Comparison of ENCODE assay signal across 8 cellular contexts in genomic region chr4:56976878-56977320, GRCh38. TPM values are rescaled to one million over a fixed set of nuclear protein-coding genes. Genes with fewer than 3 reads are reported as not detected.
DNase-seq lines count a peak whose midpoint lies in the region; ATAC-seq, FAIRE-seq and TF ChIP-seq lines count a peak whose summit lies in the region.

No MANE protein-coding gene starts in this region.

- H4K20me1 ChIP-seq in OCI-LY3 (ENCODE audit: insufficient read depth, low read length), result peaks cover 33% of the 10 kb centered on the region
- H4K20me1 ChIP-seq in hepatocyte (ENCODE audit: insufficient read depth, poor library complexity, severe bottlenecking), result peaks cover 30% of the 10 kb centered on the region

- H3K27me3 Mint-ChIP-seq in activated naive CD4-positive, alpha-beta T cell treated with anti-CD3 and anti-CD28 coated beads, Interleukin-2, amount 50 U/mL, for 24 hours, result no peaks in the 10 kb centered on the region

- H3K36me3 Mint-ChIP-seq in activated naive CD4-positive, alpha-beta T cell treated with anti-CD3 and anti-CD28 coated beads, Interleukin-2, amount 50 U/mL, for 24 hours, result peaks cover 26% of the 10 kb centered on the region

- H3K4me1 ChIP-seq in OCI-LY3 (ENCODE audit: low read length), result peaks cover 14% of the 10 kb centered on the region
- peaks cover 14% of the 10 kb centered on the region for H3K4me1 ChIP-seq in hepatocyte (ENCODE audit: insufficient read depth)
- H3K4me1 ChIP-seq in small intestine (ENCODE audit: control insufficient read depth in 2 of 2, insufficient read depth in 1 of 2, low read depth in 1 of 2, low read length in 1 of 2), result peaks cover 6 to 20% of the 10 kb centered on the region in 2 donors

- H3K4me3 ChIP-seq in OCI-LY3 (ENCODE audit: low read length) (peak overlapping the region; percentile 97), hepatocyte (peak overlapping the region; percentile 90), small intestine (ENCODE audit: low read depth in 1 of 2, low read length in 2 of 2) (peak overlapping the region; percentile 96 to 99)

- peak overlapping the region; percentile 98 for H3K27ac Mint-ChIP-seq in activated naive CD4-positive, alpha-beta T cell treated with anti-CD3 and anti-CD28 coated beads, Interleukin-2, amount 50 U/mL, for 24 hours

- H3K4me3 Mint-ChIP-seq in activated naive CD4-positive, alpha-beta T cell treated with anti-CD3 and anti-CD28 coated beads, Interleukin-2, amount 50 U/mL, for 24 hours, result peak overlapping the region; percentile 100

- peak overlapping the region; percentile 93 for H3K4me2 ChIP-seq in OCI-LY3 (ENCODE audit: low read length)
- peak overlapping the region; percentile 98 for H3K4me2 ChIP-seq in hepatocyte

- whole genome bisulfite sequencing in hepatocyte (ENCODE audit: low lambda C conversion rate, missing lambda C conversion rate), result under 1% methylated on average over 35 of the region's 45 CpGs
- WGBS in small intestine, 3 donors, result 0 to 1% (median 0%) methylated on average over 28 to 45 of the region's 45 CpGs

- H3K36me3 ChIP-seq in OCI-LY3 (replicated peaks; ENCODE audit: low read depth, low read length) (peaks cover 45% of the 10 kb centered on the region), hepatocyte (replicated peaks; ENCODE audit: insufficient read depth, low read depth) (no peaks in the 10 kb centered on the region), small intestine (ENCODE audit: control insufficient read depth in 2 of 2, insufficient read depth in 2 of 2, low read length in 2 of 2) (peaks cover 14 to 16% of the 10 kb centered on the region in 2 donors)

- ATAC-seq in HG02885 (IDR thresholded peaks at IDR 0.05; ENCODE audit: poor library complexity, unreplicated experiment), result peak; percentile 38

- no peaks in the 10 kb centered on the region for H3K9me2 ChIP-seq in hepatocyte (replicated peaks; ENCODE audit: insufficient read depth)

- H3K9me3 ChIP-seq in OCI-LY3 (ENCODE audit: insufficient read depth, low read length) (peaks cover 14% of the 10 kb centered on the region; the same call in 1 of the 2 replicates), hepatocyte (ENCODE audit: low read depth) (peaks cover 11% of the 10 kb centered on the region), small intestine (ENCODE audit: control insufficient read depth, low read depth) (no peaks in the 10 kb centered on the region)

- H3K27me3 ChIP-seq in OCI-LY3 (ENCODE audit: low read depth, low read length) (no peaks in the 10 kb centered on the region), hepatocyte (no peaks in the 10 kb centered on the region), small intestine (ENCODE audit: control insufficient read depth in 2 of 2, insufficient read depth in 2 of 2, low read length in 2 of 2) (no peaks in the 10 kb centered on the region)

- peaks cover 50% of the 10 kb centered on the region for H3K4me1 Mint-ChIP-seq in activated naive CD4-positive, alpha-beta T cell treated with anti-CD3 and anti-CD28 coated beads, Interleukin-2, amount 50 U/mL, for 24 hours

- TF ChIP-seq CTCF in OCI-LY3 (IDR thresholded peaks at IDR 0.05; ENCODE audit: low read depth, low read length) (peak; percentile 10; the same call in 1 of the 2 replicates), hepatocyte (IDR thresholded peaks at IDR 0.05; ENCODE audit: poor library complexity) (no peak)

- H3K79me2 ChIP-seq in OCI-LY3 (ENCODE audit: low read length) (peaks cover 85% of the 10 kb centered on the region), hepatocyte (peaks cover 70% of the 10 kb centered on the region)

- H3K9ac ChIP-seq in OCI-LY3 (ENCODE audit: low read length), result peak overlapping the region; percentile 88

- H2AFZ ChIP-seq in OCI-LY3 (ENCODE audit: low read depth, low read length) (peak overlapping the region; percentile 71; the same call in 1 of the 2 replicates), hepatocyte (peak overlapping the region; percentile 94)

- H3K27ac ChIP-seq in OCI-LY3 (ENCODE audit: low read length) (peak overlapping the region; percentile 94), hepatocyte (peak overlapping the region; percentile 77), small intestine (ENCODE audit: low read depth in 1 of 2, low read length in 1 of 2) (peak overlapping the region; percentile 78 to 94)

- peak; percentile 62 for DNase-seq in NCI-H748 (lab: John Stamatoyannopoulos, UW; ENCODE audit: unreplicated experiment)
- no peak for DNase-seq in NCI-H748 treated with DMSO at 0.1 percent for 48 hours (lab: John Stamatoyannopoulos, UW)
- peak; percentile 84 for DNase-seq in hepatocyte (ENCODE audit: low spot score)
- DNase-seq in small intestine, result peak; percentile 65
- DNase-seq in epidermal melanocyte (ENCODE audit: insufficient read length, low spot score), result no peak

- peaks cover 5% of the 10 kb centered on the region for H3K9me3 Mint-ChIP-seq in activated naive CD4-positive, alpha-beta T cell treated with anti-CD3 and anti-CD28 coated beads, Interleukin-2, amount 50 U/mL, for 24 hours

- no peak for FAIRE-seq in small intestine (lab: Jason Lieb, UNC)

RNA-seq across cellular contexts. Expression of gene NOA1, which starts 0.5 kb away (rescaled TPM):
- 17.9 and 18.2 TPM in 2 replicates for total RNA-seq in hepatocyte
- 9.8 and 10.1 TPM in 2 replicates for polyA plus RNA-seq in hepatocyte
- polyA plus RNA-seq in small intestine, result 10 to 100 TPM; 11.4 to 16.6 (median 13.8) TPM

RNA-seq across cellular contexts. Expression of gene POLR2B, which starts 1.8 kb away (rescaled TPM):
- 110 and 119 TPM in 2 replicates for total RNA-seq in hepatocyte
- polyA plus RNA-seq in hepatocyte, result 43.1 and 52.4 TPM in 2 replicates
- 10 to 100 TPM; 35.6 to 39.2 (median 38.2) TPM for polyA plus RNA-seq in small intestine

Comparison
In these comparisons a context has a peak if more than half of its experiments do, and no peak if none do; other contexts are left out.
1. DNase-seq: peak in NCI-H748 (single experiment), hepatocyte (single experiment) and small intestine (single experiment); none in NCI-H748 treated with DMSO at 0.1 percent for 48 hours (single experiment) and epidermal melanocyte (single experiment).
2. Peak in every context shown above with its lines, with median percentiles within 50 percentile points of each other: H3K27ac ChIP-seq and H3K4me3 ChIP-seq.